ENCODE assay signal across 1 cellular context in the genomic region with DNA sequence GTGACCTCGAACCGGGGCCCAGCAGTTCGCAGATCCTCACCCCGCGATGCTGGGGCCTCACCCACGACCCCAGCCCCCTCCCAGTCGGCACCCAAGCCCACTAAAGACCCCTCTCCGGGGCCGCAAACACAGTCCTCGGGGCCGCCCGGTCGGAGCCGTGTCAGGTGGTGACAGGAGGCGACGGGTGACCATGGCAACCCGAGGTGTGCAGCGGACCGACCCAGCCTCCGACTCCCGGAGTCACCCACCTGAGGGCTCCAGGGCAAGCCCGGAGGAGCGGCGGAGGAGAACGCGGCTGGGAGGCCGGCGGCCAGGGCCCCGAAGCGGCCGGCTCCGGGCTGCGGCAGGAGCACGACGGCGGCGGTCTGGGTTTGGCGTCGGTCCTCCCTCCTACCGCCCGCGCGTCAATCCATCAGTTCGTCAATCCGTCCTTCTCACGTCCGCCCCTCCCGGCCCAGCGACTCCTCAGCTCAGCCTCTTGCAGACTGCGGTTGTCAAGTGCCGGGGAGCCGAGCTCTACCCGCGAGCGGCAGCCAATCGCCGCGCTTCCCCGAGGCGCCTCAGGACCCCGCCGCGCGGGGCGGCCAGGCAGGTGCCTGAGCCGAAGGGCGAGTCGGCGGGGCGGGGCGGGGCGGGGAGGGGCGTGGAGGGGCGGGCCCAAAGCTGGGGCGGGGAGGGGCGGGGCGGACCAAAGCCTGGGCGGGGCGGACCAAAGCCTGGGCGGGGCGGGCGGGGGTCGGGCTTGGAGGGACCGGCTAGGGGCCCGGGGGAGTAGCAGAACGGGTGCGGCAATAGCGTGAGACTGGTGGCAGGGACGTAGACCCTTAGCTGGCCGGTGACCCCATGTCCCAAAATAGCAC.
A peak's percentile ranks its signal among the peaks of the same experiment; 100 is the strongest.
TF ChIP-seq lines count a peak whose summit lies in the region.

A gene (minus strand): TSS at position 489 of the 860 bp plus-strand sequence. CDS start 18,590 bp downstream, outside the sequence.

TF ChIP-seq in K562, 482 proteins besides CTCF, POLR2A, EP300 and RAD21 (continued from another document and continues in another):
- TF ChIP-seq, protein P1, sequence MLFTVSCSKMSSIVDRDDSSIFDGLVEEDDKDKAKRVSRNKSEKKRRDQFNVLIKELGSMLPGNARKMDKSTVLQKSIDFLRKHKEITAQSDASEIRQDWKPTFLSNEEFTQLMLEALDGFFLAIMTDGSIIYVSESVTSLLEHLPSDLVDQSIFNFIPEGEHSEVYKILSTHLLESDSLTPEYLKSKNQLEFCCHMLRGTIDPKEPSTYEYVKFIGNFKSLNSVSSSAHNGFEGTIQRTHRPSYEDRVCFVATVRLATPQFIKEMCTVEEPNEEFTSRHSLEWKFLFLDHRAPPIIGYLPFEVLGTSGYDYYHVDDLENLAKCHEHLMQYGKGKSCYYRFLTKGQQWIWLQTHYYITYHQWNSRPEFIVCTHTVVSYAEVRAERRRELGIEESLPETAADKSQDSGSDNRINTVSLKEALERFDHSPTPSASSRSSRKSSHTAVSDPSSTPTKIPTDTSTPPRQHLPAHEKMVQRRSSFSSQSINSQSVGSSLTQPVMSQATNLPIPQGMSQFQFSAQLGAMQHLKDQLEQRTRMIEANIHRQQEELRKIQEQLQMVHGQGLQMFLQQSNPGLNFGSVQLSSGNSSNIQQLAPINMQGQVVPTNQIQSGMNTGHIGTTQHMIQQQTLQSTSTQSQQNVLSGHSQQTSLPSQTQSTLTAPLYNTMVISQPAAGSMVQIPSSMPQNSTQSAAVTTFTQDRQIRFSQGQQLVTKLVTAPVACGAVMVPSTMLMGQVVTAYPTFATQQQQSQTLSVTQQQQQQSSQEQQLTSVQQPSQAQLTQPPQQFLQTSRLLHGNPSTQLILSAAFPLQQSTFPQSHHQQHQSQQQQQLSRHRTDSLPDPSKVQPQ (CRISPR knock-in tag; IDR thresholded peaks at IDR 0.05; ENCODE audit: borderline replicate concordance), result no peak
- TF ChIP-seq KLF16 (IDR thresholded peaks at IDR 0.05) (no peak), OTX1 (CRISPR knock-in tag; IDR thresholded peaks at IDR 0.05) (no peak), HNRNPH1 (optimal IDR thresholded peaks at IDR 0.05; ENCODE audit: low read depth, low read length) (no peak), HDGF (IDR thresholded peaks at IDR 0.05) (no peak), FUS (optimal IDR thresholded peaks at IDR 0.05; ENCODE audit: low read depth, low read length) (no peak), WHSC1 (IDR thresholded peaks at IDR 0.05; ENCODE audit: low read length) (no peak), ZNF140 (CRISPR knock-in tag; IDR thresholded peaks at IDR 0.05) (no peak), SRF (CRISPR knock-in tag; IDR thresholded peaks at IDR 0.05) (peak in 1 of 2 experiments; percentile 37; a peak in 2 of 4 replicates), CREB1 (IDR thresholded peaks at IDR 0.05) (peak; percentile 60), CREB1 (CRISPR knock-in tag; IDR thresholded peaks at IDR 0.05) (peak; percentile 71; the same call in 1 of the 2 replicates), ZNF766 (CRISPR knock-in tag; conservative IDR thresholded peaks at IDR 0.05) (peak; percentile 64; the same call in 1 of the 2 replicates), NEUROD1 (IDR thresholded peaks at IDR 0.05; ENCODE audit: borderline replicate concordance, low read depth, low read length, partially characterized antibody) (peak; percentile 59), SP2 (IDR thresholded peaks at IDR 0.05; ENCODE audit: extremely low read depth, low read depth, low read length, poor library complexity, severe bottlenecking) (no peak), CEBPB (tag; IDR thresholded peaks at IDR 0.05) (no peak), ZNF41 (CRISPR knock-in tag; conservative IDR thresholded peaks at IDR 0.05) (no peak), MEF2D (tag; conservative IDR thresholded peaks at IDR 0.05; ENCODE audit: low read depth) (no peak), HNRNPLL (IDR thresholded peaks at IDR 0.05; ENCODE audit: low read depth, low read length, poor library complexity, severe bottlenecking) (no peak), BMI1 (IDR thresholded peaks at IDR 0.05; ENCODE audit: low read length) (no peak), BRD4 (IDR thresholded peaks at IDR 0.05) (no peak), EZH2 (IDR thresholded peaks at IDR 0.05; ENCODE audit: borderline replicate concordance, low read depth, low read length) (no peak), STAT5A (IDR thresholded peaks at IDR 0.05; ENCODE audit: borderline replicate concordance, low read length) (no peak), XRCC5 (IDR thresholded peaks at IDR 0.05; ENCODE audit: low read depth, low read length) (0 out of 2 replicates have a peak, but pooled peaks have one; percentile 36), SMC3 (conservative IDR thresholded peaks at IDR 0.05; ENCODE audit: insufficient read depth, low read depth, low read length) (peak; percentile 23; the same call in 1 of the 2 replicates), MEF2A (IDR thresholded peaks at IDR 0.05; ENCODE audit: control insufficient read depth, low read depth, low read length) (no peak), SMAD3 (CRISPR knock-in tag; conservative IDR thresholded peaks at IDR 0.05) (no peak), MYC (IDR thresholded peaks at IDR 0.05; ENCODE audit: low read depth, low read length) (peak; percentile 69), MYC (CRISPR knock-in tag; IDR thresholded peaks at IDR 0.05; ENCODE audit: borderline replicate concordance, low read depth) (no peak), RBM15 (IDR thresholded peaks at IDR 0.05; ENCODE audit: insufficient read depth, low read length) (no peak), ZNF444 (CRISPR knock-in tag; IDR thresholded peaks at IDR 0.05) (no peak), SPI1 (IDR thresholded peaks at IDR 0.05; ENCODE audit: borderline replicate concordance, low read depth, low read length) (no peak), SREBF1 (IDR thresholded peaks at IDR 0.05; ENCODE audit: borderline replicate concordance, low read depth, low read length) (no peak), PHF21A (IDR thresholded peaks at IDR 0.05; ENCODE audit: borderline replicate concordance, low read depth) (peak; percentile 70; the same call in 1 of the 2 replicates), RUNX1 (IDR thresholded peaks at IDR 0.05; ENCODE audit: low read depth) (no peak; the same call in 1 of the 2 replicates), ZNF561 (CRISPR knock-in tag; conservative IDR thresholded peaks at IDR 0.05) (no peak), HDAC3 (IDR thresholded peaks at IDR 0.05; ENCODE audit: borderline replicate concordance, partially characterized antibody) (no peak), ESRRA (IDR thresholded peaks at IDR 0.05; ENCODE audit: borderline replicate concordance, low read depth) (peak; percentile 88; the same call in 1 of the 2 replicates), PRMT5 (CRISPR knock-in tag; IDR thresholded peaks at IDR 0.05) (no peak), POU5F1 (IDR thresholded peaks at IDR 0.05; ENCODE audit: borderline replicate concordance, low read depth, low read length, partially characterized antibody) (no peak), ATF1 (CRISPR knock-in tag; IDR thresholded peaks at IDR 0.05) (no peak), ATF1 (tag; IDR thresholded peaks at IDR 0.05) (peak; percentile 87), HMG20A (CRISPR knock-in tag; conservative IDR thresholded peaks at IDR 0.05) (no peak), GTF2F1 (IDR thresholded peaks at IDR 0.05; ENCODE audit: low read depth, low read length) (no peak), PHF8 (IDR thresholded peaks at IDR 0.05; ENCODE audit: borderline replicate concordance, low read length) (peak; percentile 78; the same call in 1 of the 2 replicates), RBM22 (IDR thresholded peaks at IDR 0.05; ENCODE audit: low read depth, low read length, poor library complexity, severe bottlenecking) (peak; percentile 47), TCF3 (CRISPR knock-in tag; IDR thresholded peaks at IDR 0.05) (peak; percentile 35; the same call in 1 of the 2 replicates), COPS2 (conservative IDR thresholded peaks at IDR 0.05) (no peak), ZNF263 (CRISPR knock-in tag; IDR thresholded peaks at IDR 0.05; ENCODE audit: borderline replicate concordance) (peak; percentile 96), NR2C1 (IDR thresholded peaks at IDR 0.05) (no peak), NR2C1 (tag; IDR thresholded peaks at IDR 0.05) (no peak), KDM1A (IDR thresholded peaks at IDR 0.05) (no peak), ZNF668 (CRISPR knock-in tag; IDR thresholded peaks at IDR 0.05) (no peak), ZNF830 (CRISPR knock-in tag; IDR thresholded peaks at IDR 0.05) (0 out of 2 replicates have a peak, but pooled peaks have one; percentile 55), HCFC1 (IDR thresholded peaks at IDR 0.05; ENCODE audit: low read depth, low read length) (peak; percentile 62), POLR2H (tag; IDR thresholded peaks at IDR 0.05; ENCODE audit: low read depth) (peak; percentile 82), TAF7 (tag; IDR thresholded peaks at IDR 0.05) (0 out of 2 replicates have a peak, but pooled peaks have one; percentile 47), NR2F6 (CRISPR knock-in tag; IDR thresholded peaks at IDR 0.05) (no peak), TAF15 (IDR thresholded peaks at IDR 0.05; ENCODE audit: low read depth, low read length) (no peak), POLR2AphosphoS2 (IDR thresholded peaks at IDR 0.05; ENCODE audit: low read length) (no peak), FOXP1 (CRISPR knock-in tag; IDR thresholded peaks at IDR 0.05) (peak; percentile 52; the same call in 1 of the 2 replicates), ADNP (tag; IDR thresholded peaks at IDR 0.05) (no peak), NUFIP1 (IDR thresholded peaks at IDR 0.05; ENCODE audit: partially characterized antibody) (no peak), TRIM24 (IDR thresholded peaks at IDR 0.05) (peak in 1 of 2 experiments; percentile 48; a peak in 2 of 4 replicates), ZNF584 (CRISPR knock-in tag; IDR thresholded peaks at IDR 0.05; ENCODE audit: low read depth) (no peak), NCOA4 (IDR thresholded peaks at IDR 0.05; ENCODE audit: partially characterized antibody) (no peak), SNIP1 (IDR thresholded peaks at IDR 0.05; ENCODE audit: low read depth) (no peak), DACH1 (IDR thresholded peaks at IDR 0.05; ENCODE audit: partially characterized antibody) (peak; percentile 43), ZNF121 (CRISPR knock-in tag; conservative IDR thresholded peaks at IDR 0.05) (no peak), ZFP1 (CRISPR knock-in tag; IDR thresholded peaks at IDR 0.05) (no peak), ZKSCAN8 (CRISPR knock-in tag; IDR thresholded peaks at IDR 0.05) (no peak)
- TF ChIP-seq, protein P2, sequence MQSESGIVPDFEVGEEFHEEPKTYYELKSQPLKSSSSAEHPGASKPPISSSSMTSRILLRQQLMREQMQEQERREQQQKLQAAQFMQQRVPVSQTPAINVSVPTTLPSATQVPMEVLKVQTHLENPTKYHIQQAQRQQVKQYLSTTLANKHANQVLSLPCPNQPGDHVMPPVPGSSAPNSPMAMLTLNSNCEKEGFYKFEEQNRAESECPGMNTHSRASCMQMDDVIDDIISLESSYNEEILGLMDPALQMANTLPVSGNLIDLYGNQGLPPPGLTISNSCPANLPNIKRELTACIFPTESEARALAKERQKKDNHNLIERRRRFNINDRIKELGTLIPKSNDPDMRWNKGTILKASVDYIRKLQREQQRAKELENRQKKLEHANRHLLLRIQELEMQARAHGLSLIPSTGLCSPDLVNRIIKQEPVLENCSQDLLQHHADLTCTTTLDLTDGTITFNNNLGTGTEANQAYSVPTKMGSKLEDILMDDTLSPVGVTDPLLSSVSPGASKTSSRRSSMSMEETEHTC (IDR thresholded peaks at IDR 0.05), result no peak
- TF ChIP-seq, protein P3, sequence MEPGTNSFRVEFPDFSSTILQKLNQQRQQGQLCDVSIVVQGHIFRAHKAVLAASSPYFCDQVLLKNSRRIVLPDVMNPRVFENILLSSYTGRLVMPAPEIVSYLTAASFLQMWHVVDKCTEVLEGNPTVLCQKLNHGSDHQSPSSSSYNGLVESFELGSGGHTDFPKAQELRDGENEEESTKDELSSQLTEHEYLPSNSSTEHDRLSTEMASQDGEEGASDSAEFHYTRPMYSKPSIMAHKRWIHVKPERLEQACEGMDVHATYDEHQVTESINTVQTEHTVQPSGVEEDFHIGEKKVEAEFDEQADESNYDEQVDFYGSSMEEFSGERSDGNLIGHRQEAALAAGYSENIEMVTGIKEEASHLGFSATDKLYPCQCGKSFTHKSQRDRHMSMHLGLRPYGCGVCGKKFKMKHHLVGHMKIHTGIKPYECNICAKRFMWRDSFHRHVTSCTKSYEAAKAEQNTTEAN (CRISPR knock-in tag; IDR thresholded peaks at IDR 0.05), result no peak
- TF ChIP-seq, protein P4, sequence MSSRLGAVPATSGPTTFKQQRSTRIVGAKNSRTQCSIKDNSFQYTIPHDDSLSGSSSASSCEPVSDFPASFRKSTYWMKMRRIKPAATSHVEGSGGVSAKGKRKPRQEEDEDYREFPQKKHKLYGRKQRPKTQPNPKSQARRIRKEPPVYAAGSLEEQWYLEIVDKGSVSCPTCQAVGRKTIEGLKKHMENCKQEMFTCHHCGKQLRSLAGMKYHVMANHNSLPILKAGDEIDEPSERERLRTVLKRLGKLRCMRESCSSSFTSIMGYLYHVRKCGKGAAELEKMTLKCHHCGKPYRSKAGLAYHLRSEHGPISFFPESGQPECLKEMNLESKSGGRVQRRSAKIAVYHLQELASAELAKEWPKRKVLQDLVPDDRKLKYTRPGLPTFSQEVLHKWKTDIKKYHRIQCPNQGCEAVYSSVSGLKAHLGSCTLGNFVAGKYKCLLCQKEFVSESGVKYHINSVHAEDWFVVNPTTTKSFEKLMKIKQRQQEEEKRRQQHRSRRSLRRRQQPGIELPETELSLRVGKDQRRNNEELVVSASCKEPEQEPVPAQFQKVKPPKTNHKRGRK (tag; IDR thresholded peaks at IDR 0.05), result no peak
- TF ChIP-seq, protein P5, sequence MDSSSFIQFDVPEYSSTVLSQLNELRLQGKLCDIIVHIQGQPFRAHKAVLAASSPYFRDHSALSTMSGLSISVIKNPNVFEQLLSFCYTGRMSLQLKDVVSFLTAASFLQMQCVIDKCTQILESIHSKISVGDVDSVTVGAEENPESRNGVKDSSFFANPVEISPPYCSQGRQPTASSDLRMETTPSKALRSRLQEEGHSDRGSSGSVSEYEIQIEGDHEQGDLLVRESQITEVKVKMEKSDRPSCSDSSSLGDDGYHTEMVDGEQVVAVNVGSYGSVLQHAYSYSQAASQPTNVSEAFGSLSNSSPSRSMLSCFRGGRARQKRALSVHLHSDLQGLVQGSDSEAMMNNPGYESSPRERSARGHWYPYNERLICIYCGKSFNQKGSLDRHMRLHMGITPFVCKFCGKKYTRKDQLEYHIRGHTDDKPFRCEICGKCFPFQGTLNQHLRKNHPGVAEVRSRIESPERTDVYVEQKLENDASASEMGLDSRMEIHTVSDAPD (CRISPR knock-in tag; IDR thresholded peaks at IDR 0.05), result no peak
- TF ChIP-seq, protein P6, sequence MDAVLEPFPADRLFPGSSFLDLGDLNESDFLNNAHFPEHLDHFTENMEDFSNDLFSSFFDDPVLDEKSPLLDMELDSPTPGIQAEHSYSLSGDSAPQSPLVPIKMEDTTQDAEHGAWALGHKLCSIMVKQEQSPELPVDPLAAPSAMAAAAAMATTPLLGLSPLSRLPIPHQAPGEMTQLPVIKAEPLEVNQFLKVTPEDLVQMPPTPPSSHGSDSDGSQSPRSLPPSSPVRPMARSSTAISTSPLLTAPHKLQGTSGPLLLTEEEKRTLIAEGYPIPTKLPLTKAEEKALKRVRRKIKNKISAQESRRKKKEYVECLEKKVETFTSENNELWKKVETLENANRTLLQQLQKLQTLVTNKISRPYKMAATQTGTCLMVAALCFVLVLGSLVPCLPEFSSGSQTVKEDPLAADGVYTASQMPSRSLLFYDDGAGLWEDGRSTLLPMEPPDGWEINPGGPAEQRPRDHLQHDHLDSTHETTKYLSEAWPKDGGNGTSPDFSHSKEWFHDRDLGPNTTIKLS (IDR thresholded peaks at IDR 0.05; ENCODE audit: borderline replicate concordance, low read depth), result no peak; the same call in 1 of the 2 replicates
